ENCODE assay signal across 1 cellular context in the genomic region with DNA sequence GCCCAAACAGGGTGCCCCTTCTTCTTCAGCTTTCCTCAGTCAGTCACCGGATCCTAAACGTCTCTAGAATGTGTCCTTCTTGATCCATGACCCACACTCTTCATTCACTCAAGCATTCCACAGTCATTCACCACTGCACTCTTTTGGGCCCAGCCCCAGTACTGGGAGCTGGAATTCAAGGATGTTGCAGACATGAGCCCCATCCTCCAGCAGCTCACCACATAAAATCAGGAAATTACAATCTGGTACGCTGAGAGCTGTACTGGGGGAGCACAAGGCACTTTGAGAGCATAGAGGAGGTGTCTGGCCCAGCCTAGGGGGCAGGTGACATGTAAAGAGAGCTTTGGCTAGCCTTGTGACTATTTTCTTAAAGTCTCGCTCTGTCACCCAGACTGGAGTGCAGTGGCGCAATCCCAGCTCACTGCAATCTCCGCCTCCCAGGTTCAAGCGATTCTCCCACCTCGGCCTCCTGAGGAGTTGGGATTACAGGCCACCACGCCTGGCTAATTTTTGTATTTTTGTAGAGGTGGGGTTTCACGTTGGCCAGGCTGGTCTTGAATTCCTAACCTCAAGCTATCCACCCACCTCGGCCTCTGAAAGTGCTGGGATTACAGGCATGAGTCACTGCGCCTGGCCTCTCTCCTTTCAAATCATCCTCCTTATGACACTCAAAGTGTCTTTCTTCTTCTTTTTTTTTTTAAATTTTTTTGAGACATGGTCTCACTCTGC.
TF ChIP-seq lines count a peak whose summit lies in the region.

No MANE protein-coding gene starts in this region.

TF ChIP-seq in GM12878, 131 proteins besides CTCF, POLR2A, EP300 and RAD21:
- TF ChIP-seq, protein P1, sequence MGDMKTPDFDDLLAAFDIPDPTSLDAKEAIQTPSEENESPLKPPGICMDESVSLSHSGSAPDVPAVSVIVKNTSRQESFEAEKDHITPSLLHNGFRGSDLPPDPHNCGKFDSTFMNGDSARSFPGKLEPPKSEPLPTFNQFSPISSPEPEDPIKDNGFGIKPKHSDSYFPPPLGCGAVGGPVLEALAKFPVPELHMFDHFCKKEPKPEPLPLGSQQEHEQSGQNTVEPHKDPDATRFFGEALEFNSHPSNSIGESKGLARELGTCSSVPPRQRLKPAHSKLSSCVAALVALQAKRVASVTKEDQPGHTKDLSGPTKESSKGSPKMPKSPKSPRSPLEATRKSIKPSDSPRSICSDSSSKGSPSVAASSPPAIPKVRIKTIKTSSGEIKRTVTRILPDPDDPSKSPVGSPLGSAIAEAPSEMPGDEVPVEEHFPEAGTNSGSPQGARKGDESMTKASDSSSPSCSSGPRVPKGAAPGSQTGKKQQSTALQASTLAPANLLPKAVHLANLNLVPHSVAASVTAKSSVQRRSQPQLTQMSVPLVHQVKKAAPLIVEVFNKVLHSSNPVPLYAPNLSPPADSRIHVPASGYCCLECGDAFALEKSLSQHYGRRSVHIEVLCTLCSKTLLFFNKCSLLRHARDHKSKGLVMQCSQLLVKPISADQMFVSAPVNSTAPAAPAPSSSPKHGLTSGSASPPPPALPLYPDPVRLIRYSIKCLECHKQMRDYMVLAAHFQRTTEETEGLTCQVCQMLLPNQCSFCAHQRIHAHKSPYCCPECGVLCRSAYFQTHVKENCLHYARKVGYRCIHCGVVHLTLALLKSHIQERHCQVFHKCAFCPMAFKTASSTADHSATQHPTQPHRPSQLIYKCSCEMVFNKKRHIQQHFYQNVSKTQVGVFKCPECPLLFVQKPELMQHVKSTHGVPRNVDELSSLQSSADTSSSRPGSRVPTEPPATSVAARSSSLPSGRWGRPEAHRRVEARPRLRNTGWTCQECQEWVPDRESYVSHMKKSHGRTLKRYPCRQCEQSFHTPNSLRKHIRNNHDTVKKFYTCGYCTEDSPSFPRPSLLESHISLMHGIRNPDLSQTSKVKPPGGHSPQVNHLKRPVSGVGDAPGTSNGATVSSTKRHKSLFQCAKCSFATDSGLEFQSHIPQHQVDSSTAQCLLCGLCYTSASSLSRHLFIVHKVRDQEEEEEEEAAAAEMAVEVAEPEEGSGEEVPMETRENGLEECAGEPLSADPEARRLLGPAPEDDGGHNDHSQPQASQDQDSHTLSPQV (IDR thresholded peaks at IDR 0.05), result no peak
- TF ChIP-seq, protein P2, sequence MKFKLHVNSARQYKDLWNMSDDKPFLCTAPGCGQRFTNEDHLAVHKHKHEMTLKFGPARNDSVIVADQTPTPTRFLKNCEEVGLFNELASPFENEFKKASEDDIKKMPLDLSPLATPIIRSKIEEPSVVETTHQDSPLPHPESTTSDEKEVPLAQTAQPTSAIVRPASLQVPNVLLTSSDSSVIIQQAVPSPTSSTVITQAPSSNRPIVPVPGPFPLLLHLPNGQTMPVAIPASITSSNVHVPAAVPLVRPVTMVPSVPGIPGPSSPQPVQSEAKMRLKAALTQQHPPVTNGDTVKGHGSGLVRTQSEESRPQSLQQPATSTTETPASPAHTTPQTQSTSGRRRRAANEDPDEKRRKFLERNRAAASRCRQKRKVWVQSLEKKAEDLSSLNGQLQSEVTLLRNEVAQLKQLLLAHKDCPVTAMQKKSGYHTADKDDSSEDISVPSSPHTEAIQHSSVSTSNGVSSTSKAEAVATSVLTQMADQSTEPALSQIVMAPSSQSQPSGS (IDR thresholded peaks at IDR 0.05; ENCODE audit: low read length), result no peak
- TF ChIP-seq MEF2B (IDR thresholded peaks at IDR 0.05; ENCODE audit: partially characterized antibody, poor library complexity, severe bottlenecking), result no peak
- TF ChIP-seq CBX5 (IDR thresholded peaks at IDR 0.05; ENCODE audit: low read depth), result no peak
- no peak for TF ChIP-seq TCF7 (IDR thresholded peaks at IDR 0.05; ENCODE audit: borderline replicate concordance)
- TF ChIP-seq NR2C2 (IDR thresholded peaks at IDR 0.05; ENCODE audit: borderline replicate concordance, control insufficient read depth, insufficient read length, low read depth), result no peak
- TF ChIP-seq ZNF384 (IDR thresholded peaks at IDR 0.05; ENCODE audit: borderline replicate concordance, low read depth, low read length), result no peak
- no peak for TF ChIP-seq RBBP5 (conservative IDR thresholded peaks at IDR 0.05)
- no peak for TF ChIP-seq BRCA1 (IDR thresholded peaks at IDR 0.05; ENCODE audit: low read depth, low read length)
- no peak for TF ChIP-seq MEF2A (IDR thresholded peaks at IDR 0.05; ENCODE audit: insufficient read depth, low read depth, low read length)
- no peak for TF ChIP-seq MXI1 (IDR thresholded peaks at IDR 0.05; ENCODE audit: low read depth, low read length)
- TF ChIP-seq NFYA (IDR thresholded peaks at IDR 0.05; ENCODE audit: borderline replicate concordance, low read depth, low read length), result no peak
